In the genomic region with DNA sequence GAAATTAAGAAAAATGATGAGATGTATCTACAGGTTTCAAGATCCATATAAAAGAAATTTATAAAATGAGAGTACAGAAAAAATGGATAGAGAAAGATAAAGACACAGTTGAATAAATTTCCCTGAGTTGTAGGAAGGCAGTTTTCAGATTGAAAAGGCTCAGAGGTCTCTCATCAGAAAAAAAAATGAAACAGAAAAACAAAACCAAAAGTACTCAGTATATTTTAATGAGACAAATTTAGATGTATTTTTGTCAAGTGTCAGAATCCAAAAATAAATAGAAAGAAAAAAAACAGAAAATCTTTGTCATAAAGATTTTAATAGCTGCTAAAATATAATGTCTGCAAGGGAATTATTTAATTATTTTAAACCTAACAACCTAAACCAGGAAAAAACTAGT, we compare ENCODE assay signal across 17 cellular contexts.
DNase-seq lines count a peak whose midpoint lies in the region; ATAC-seq and TF ChIP-seq lines count a peak whose summit lies in the region.
"Had no signal": no experiment of that assay in that cellular context is flagged by ENCODE, and none has a peak within 500 bp of the region (broad histone marks: within the 10 kb centered on the region; RNA-seq: fewer than 3 reads in every experiment).

No MANE protein-coding gene starts in this region.

- H3K27ac Mint-ChIP-seq in immature natural killer cell, result no peak overlapping the region
- H3K27ac Mint-ChIP-seq: activated naive CD8-positive, alpha-beta T cell treated with anti-CD3 and anti-CD28 coated beads, Interleukin-2, amount 10 ng/mL, durations not matched to agents 7 days and 5 days; natural killer cell treated with Interleukin-12 subunit alpha and Interleukin-12 subunit beta and Interleukin-15 and Interleukin-18, amount 100 ng/mL, for 72 hours had no signal

- no peak for TF ChIP-seq POLR2A in ovary (IDR thresholded peaks at IDR 0.05)

- TF ChIP-seq EP300 in ovary (IDR thresholded peaks at IDR 0.05), result no peak

- H3K4me1 ChIP-seq in ovary (ENCODE audit: insufficient read depth), result no peaks in the 10 kb centered on the region
- H3K4me1 ChIP-seq: suprapubic skin had no signal

- H3K9me3 ChIP-seq in ovary, result no peaks in the 10 kb centered on the region
- H3K9me3 ChIP-seq: suprapubic skin had no signal

- ATAC-seq in GM18519 (IDR thresholded peaks at IDR 0.05; ENCODE audit: low FRiP score, unreplicated experiment) (peak; percentile 58), GM21367 (IDR thresholded peaks at IDR 0.05; ENCODE audit: unreplicated experiment) (peak; percentile 53), HG02852 (IDR thresholded peaks at IDR 0.05; ENCODE audit: unreplicated experiment) (peak; percentile 68), HG03558 (IDR thresholded peaks at IDR 0.05; ENCODE audit: extremely low read depth, unreplicated experiment) (peak; percentile 70)
- ATAC-seq: natural killer cell treated with Interleukin-12 subunit alpha and Interleukin-12 subunit beta and Interleukin-15 and Interleukin-18, amount 100 ng/mL, for 72 hours; Right ventricle myocardium inferior had no signal

- intact Hi-C loops in ovary (cut with DNase I), result no loop called here

- no peaks in the 10 kb centered on the region for H3K36me3 ChIP-seq in ovary
- H3K36me3 ChIP-seq: suprapubic skin had no signal

- TF ChIP-seq CTCF in ovary (IDR thresholded peaks at IDR 0.05), result no peak

- no peak overlapping the region for H3K4me3 ChIP-seq in ovary
- H3K4me3 ChIP-seq: lung, suprapubic skin had no signal

- H3K27me3 ChIP-seq in ovary, result no peaks in the 10 kb centered on the region
- H3K27me3 ChIP-seq: suprapubic skin had no signal

- H3K36me3 Mint-ChIP-seq in immature natural killer cell, result no peaks in the 10 kb centered on the region
- H3K36me3 Mint-ChIP-seq: activated naive CD8-positive, alpha-beta T cell treated with anti-CD3 and anti-CD28 coated beads, Interleukin-2, amount 10 ng/mL, durations not matched to agents 7 days and 5 days; natural killer cell treated with Interleukin-12 subunit alpha and Interleukin-12 subunit beta and Interleukin-15 and Interleukin-18, amount 100 ng/mL, for 72 hours had no signal

- peaks cover 0 to 1% (median 0%) of the 10 kb centered on the region in 3 donors for H3K27me3 Mint-ChIP-seq in immature natural killer cell (ENCODE audit: low read depth in 3 of 3)
- H3K27me3 Mint-ChIP-seq: activated naive CD8-positive, alpha-beta T cell treated with anti-CD3 and anti-CD28 coated beads, Interleukin-2, amount 10 ng/mL, durations not matched to agents 7 days and 5 days; natural killer cell treated with Interleukin-12 subunit alpha and Interleukin-12 subunit beta and Interleukin-15 and Interleukin-18, amount 100 ng/mL, for 72 hours had no signal

- no peaks in the 10 kb centered on the region for H3K4me1 Mint-ChIP-seq in immature natural killer cell
- H3K4me1 Mint-ChIP-seq: activated naive CD8-positive, alpha-beta T cell treated with anti-CD3 and anti-CD28 coated beads, Interleukin-2, amount 10 ng/mL, durations not matched to agents 7 days and 5 days had no signal

- peaks cover 0 to 17% (median 2%) of the 10 kb centered on the region in 6 donors for H3K9me3 Mint-ChIP-seq in immature natural killer cell
- H3K9me3 Mint-ChIP-seq: activated naive CD8-positive, alpha-beta T cell treated with anti-CD3 and anti-CD28 coated beads, Interleukin-2, amount 10 ng/mL, durations not matched to agents 7 days and 5 days had no signal

- no peak overlapping the region for H3K27ac ChIP-seq in ovary
- H3K27ac ChIP-seq: suprapubic skin had no signal

- H3K4me3 Mint-ChIP-seq in immature natural killer cell, result no peak overlapping the region
- H3K4me3 Mint-ChIP-seq: activated naive CD8-positive, alpha-beta T cell treated with anti-CD3 and anti-CD28 coated beads, Interleukin-2, amount 10 ng/mL, durations not matched to agents 7 days and 5 days; natural killer cell treated with Interleukin-12 subunit alpha and Interleukin-12 subunit beta and Interleukin-15 and Interleukin-18, amount 100 ng/mL, for 72 hours had no signal

- DNase-seq in kidney glomerular epithelial cell (lab: John Stamatoyannopoulos, UW) (no peak), iPS-NIHi7 (ENCODE audit: extremely low spot score) (no peak), ovary (no peak), immature natural killer cell (no peak)
- DNase-seq: activated naive CD8-positive, alpha-beta T cell treated with anti-CD3 and anti-CD28 coated beads, Interleukin-2, amount 10 ng/mL, durations not matched to agents 7 days and 5 days; activated T-cell treated with anti-CD3 and anti-CD28 coated beads for 4 hours; effector CD4-positive, alpha-beta T cell; GF-D8; retina had no signal
